In genomic region chr10:71254834-71255539, GRCh38 we compare ENCODE assay signal across 20 cellular contexts. TPM values are rescaled to one million over a fixed set of nuclear protein-coding genes. Genes with fewer than 3 reads are reported as not detected.
DNase-seq lines count a peak whose midpoint lies in the region; ATAC-seq and TF ChIP-seq lines count a peak whose summit lies in the region.
"Had no signal": no experiment of that assay in that cellular context is flagged by ENCODE, and none has a peak within 500 bp of the region (broad histone marks: within the 10 kb centered on the region; RNA-seq: fewer than 3 reads in every experiment).

No MANE protein-coding gene starts in this region.

- H3K27me3 Mint-ChIP-seq in nephron (ENCODE audit: low read depth): peaks cover 9% of the 10 kb centered on the region
- H3K27me3 Mint-ChIP-seq: activated CD4-positive, alpha-beta T cell treated with anti-CD3 and anti-CD28 coated beads for 36 hours; CD4-positive, alpha-beta T cell had no signal

- H3K4me1 Mint-ChIP-seq in nephron: peaks cover 57% of the 10 kb centered on the region
- H3K4me1 Mint-ChIP-seq: activated CD4-positive, alpha-beta T cell treated with anti-CD3 and anti-CD28 coated beads for 36 hours had no signal

- no peaks in the 10 kb centered on the region for H3K9me3 ChIP-seq in HUES48 (ENCODE audit: control insufficient read depth, insufficient read depth, low read length)

- H3K27ac Mint-ChIP-seq in nephron: peak overlapping the region; percentile 76 to 91 (median 88)
- H3K27ac Mint-ChIP-seq: activated CD4-positive, alpha-beta T cell treated with anti-CD3 and anti-CD28 coated beads for 36 hours; activated naive CD4-positive, alpha-beta T cell treated with anti-CD3 and anti-CD28 coated beads, Interleukin-2, amount 50 U/mL, for 72 hours; activated T-helper 1 cell treated with anti-CD3 and anti-CD28 coated beads, Interleukin-12 subunit alpha, Interleukin-12 subunit beta, Interleukin-2, Interleukin-4 antibody, amounts not matched to agents 30 ng/mL and 10 ng/mL and 1 ng/mL, durations not matched to agents 14 hours and 24 hours and 36 hours; CD4-positive, alpha-beta T cell had no signal

- intact Hi-C loops in dorsolateral prefrontal cortex (cut with DNase I): no loop called here

- no peak overlapping the region for H3K9ac ChIP-seq in HUES48 (ENCODE audit: low read depth, low read length)

- ATAC-seq in HG02642 (IDR thresholded peaks at IDR 0.05; ENCODE audit: poor library complexity, unreplicated experiment) (no peak), GM21528 (IDR thresholded peaks at IDR 0.05; ENCODE audit: low FRiP score, unreplicated experiment) (no peak)
- ATAC-seq: activated CD4-positive, alpha-beta T cell treated with anti-CD3 and anti-CD28 coated beads for 36 hours; activated naive CD4-positive, alpha-beta T cell treated with anti-CD3 and anti-CD28 coated beads, Interleukin-2, amount 50 U/mL, for 72 hours had no signal

- no peak overlapping the region for H2AFZ ChIP-seq in ACC112 (ENCODE audit: low read length, unreplicated experiment)

- DNase-seq in dorsolateral prefrontal cortex (no peak), NCI-H1694 treated with DMSO at 0.1 percent for 48 hours (lab: John Stamatoyannopoulos, UW) (no peak), epidermal melanocyte (ENCODE audit: insufficient read length, low spot score) (no peak)
- DNase-seq: activated CD4-positive, alpha-beta T cell treated with anti-CD3 and anti-CD28 coated beads for 36 hours; CD4-positive, alpha-beta T cell; DMS79; erythroblast; KG1; MV-4-11; NCI-H2029 treated with DMSO at 0.1 percent for 48 hours; NCI-H510A; NK-92 treated with Interleukin-12 subunit alpha and Interleukin-12 subunit beta, amount 100 ng/mL, for 24 hours; stimulated activated naive CD4-positive, alpha-beta T cell treated with Interleukin-2 at 50 U/mL for 16 hours had no signal

- no peaks in the 10 kb centered on the region for H3K36me3 Mint-ChIP-seq in nephron (ENCODE audit: low read depth)
- H3K36me3 Mint-ChIP-seq: activated naive CD4-positive, alpha-beta T cell treated with anti-CD3 and anti-CD28 coated beads, Interleukin-2, amount 50 U/mL, for 72 hours had no signal

- H3K27ac ChIP-seq in ACC112 (ENCODE audit: low read depth, low read length) (peak overlapping the region; percentile 4; the same call in 1 of the 2 replicates), HUES48 (ENCODE audit: low read depth, low read length) (peak overlapping the region; percentile 84), dorsolateral prefrontal cortex (peak overlapping the region in 32 of 59 donors; percentile 1 to 75 (median 37))

- no peaks in the 10 kb centered on the region for H3K36me3 ChIP-seq in ACC112 (ENCODE audit: insufficient read depth, low read length)
- no peaks in the 10 kb centered on the region for H3K36me3 ChIP-seq in HUES48 (ENCODE audit: control insufficient read depth, insufficient read depth, low read length)

- no peaks in the 10 kb centered on the region for H3K79me2 ChIP-seq in ACC112 (ENCODE audit: control insufficient read depth, insufficient read depth, low read length, unreplicated experiment)

- no peaks in the 10 kb centered on the region for H3K27me3 ChIP-seq in ACC112 (ENCODE audit: insufficient read depth, low read length)
- H3K27me3 ChIP-seq in HUES48 (ENCODE audit: control insufficient read depth, insufficient read depth, low read length): no peaks in the 10 kb centered on the region
- no peaks in the 10 kb centered on the region for H3K27me3 ChIP-seq in dorsolateral prefrontal cortex

- H3K4me1 ChIP-seq in ACC112 (ENCODE audit: control insufficient read depth, insufficient read depth, low read length, unreplicated experiment): peaks cover 29% of the 10 kb centered on the region
- H3K4me1 ChIP-seq in HUES48 (ENCODE audit: control insufficient read depth, insufficient read depth, low read length): peaks cover 21% of the 10 kb centered on the region

- no peak overlapping the region; the same call in 1 of the 2 replicates for H3K4me3 ChIP-seq in ACC112 (ENCODE audit: low read depth, low read length)
- no peak overlapping the region for H3K4me3 ChIP-seq in HUES48 (ENCODE audit: low read depth, low read length)
- no peak overlapping the region for H3K4me3 ChIP-seq in dorsolateral prefrontal cortex

- no peaks in the 10 kb centered on the region for H3K9me3 Mint-ChIP-seq in nephron
- H3K9me3 Mint-ChIP-seq: activated naive CD4-positive, alpha-beta T cell treated with anti-CD3 and anti-CD28 coated beads, Interleukin-2, amount 50 U/mL, for 72 hours; activated T-helper 1 cell treated with anti-CD3 and anti-CD28 coated beads, Interleukin-12 subunit alpha, Interleukin-12 subunit beta, Interleukin-2, Interleukin-4 antibody, amounts not matched to agents 30 ng/mL and 10 ng/mL and 1 ng/mL, durations not matched to agents 14 hours and 24 hours and 36 hours; CD4-positive, alpha-beta T cell had no signal

- no peak for TF ChIP-seq CTCF in dorsolateral prefrontal cortex (IDR thresholded peaks at IDR 0.05 in 54 of 56, conservative IDR thresholded peaks at IDR 0.05 in 2 of 56; ENCODE audit: low read depth in 1 of 56, partially characterized antibody in 56 of 56)
- TF ChIP-seq CTCF in nephron (IDR thresholded peaks at IDR 0.05; ENCODE audit: unreplicated experiment in 3 of 3): no peak

- H3K4me3 Mint-ChIP-seq in nephron: peak overlapping the region in 1 of 3 experiments; percentile 28
- H3K4me3 Mint-ChIP-seq: activated CD4-positive, alpha-beta T cell treated with anti-CD3 and anti-CD28 coated beads for 36 hours; activated T-helper 1 cell treated with anti-CD3 and anti-CD28 coated beads, Interleukin-12 subunit alpha, Interleukin-12 subunit beta, Interleukin-2, Interleukin-4 antibody, amounts not matched to agents 30 ng/mL and 10 ng/mL and 1 ng/mL, durations not matched to agents 14 hours and 24 hours and 36 hours; CD4-positive, alpha-beta T cell had no signal

RNA-seq across cellular contexts. Expression of gene UNC5B, which starts 42.6 kb away (rescaled TPM):
- total RNA-seq in dorsolateral prefrontal cortex: 10 to 100 TPM; 12.3 to 77.7 (median 23.7) TPM
- total RNA-seq: activated naive CD4-positive, alpha-beta T cell treated with anti-CD3 and anti-CD28 coated beads, Interleukin-2, amount 50 U/mL, for 72 hours had no signal

Comparison
In these comparisons a context has a peak if more than half of its experiments do, and no peak if none do; other contexts are left out.
1. H3K27ac ChIP-seq: peak in every context shown above with its lines; median percentile 84 in HUES48; 37 in dorsolateral prefrontal cortex; 4 in ACC112.